Comparison of ENCODE assay signal across 1 cellular context in the genomic region with DNA sequence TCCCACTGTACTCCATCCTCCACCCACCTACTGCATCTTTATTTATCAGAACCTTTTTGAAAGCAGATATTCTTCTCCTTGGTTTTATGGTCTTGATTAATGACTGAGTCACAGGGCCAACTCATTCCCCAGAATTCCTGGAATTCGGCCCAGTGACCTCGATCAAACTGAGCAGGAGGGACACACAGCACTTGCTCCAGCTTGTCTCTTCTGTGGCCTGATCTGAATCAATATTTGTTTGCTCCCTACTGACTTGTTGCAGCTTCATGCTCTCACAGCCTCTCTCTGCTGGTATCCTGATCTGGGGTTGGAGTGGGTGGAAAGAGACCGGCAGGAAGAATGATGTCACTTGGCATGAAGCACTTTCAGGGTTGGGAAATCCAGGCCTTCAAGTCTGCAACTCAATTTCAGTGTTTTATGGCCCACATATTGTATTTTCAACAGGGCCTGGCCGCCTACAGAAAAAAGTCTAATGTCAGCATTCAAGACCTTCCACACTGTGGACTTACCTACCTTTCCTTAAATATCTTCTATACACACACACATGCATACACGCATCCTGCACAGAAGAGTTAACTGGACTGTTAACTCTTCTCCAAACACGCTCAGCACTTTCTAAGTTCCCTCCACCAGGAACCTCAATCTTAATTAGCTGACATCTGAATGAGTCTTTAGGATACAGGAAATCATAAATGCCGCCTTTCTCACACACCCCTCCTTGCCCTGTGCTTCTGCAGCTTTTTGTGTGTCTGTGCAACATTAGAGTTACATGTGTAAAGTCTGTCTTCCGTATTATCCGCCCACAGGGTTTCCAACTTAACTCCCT.
A peak's percentile ranks its signal among the peaks of the same experiment; 100 is the strongest.
TF ChIP-seq lines count a peak whose summit lies in the region.

No MANE protein-coding gene starts in this region.

TF ChIP-seq in HepG2, 621 proteins besides CTCF, POLR2A, EP300 and RAD21 (continued from another document and continues in another):
- TF ChIP-seq, protein P1, sequence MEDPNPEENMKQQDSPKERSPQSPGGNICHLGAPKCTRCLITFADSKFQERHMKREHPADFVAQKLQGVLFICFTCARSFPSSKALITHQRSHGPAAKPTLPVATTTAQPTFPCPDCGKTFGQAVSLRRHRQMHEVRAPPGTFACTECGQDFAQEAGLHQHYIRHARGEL (CRISPR knock-in tag; IDR thresholded peaks at IDR 0.05) = no peak
- TF ChIP-seq, protein P2, sequence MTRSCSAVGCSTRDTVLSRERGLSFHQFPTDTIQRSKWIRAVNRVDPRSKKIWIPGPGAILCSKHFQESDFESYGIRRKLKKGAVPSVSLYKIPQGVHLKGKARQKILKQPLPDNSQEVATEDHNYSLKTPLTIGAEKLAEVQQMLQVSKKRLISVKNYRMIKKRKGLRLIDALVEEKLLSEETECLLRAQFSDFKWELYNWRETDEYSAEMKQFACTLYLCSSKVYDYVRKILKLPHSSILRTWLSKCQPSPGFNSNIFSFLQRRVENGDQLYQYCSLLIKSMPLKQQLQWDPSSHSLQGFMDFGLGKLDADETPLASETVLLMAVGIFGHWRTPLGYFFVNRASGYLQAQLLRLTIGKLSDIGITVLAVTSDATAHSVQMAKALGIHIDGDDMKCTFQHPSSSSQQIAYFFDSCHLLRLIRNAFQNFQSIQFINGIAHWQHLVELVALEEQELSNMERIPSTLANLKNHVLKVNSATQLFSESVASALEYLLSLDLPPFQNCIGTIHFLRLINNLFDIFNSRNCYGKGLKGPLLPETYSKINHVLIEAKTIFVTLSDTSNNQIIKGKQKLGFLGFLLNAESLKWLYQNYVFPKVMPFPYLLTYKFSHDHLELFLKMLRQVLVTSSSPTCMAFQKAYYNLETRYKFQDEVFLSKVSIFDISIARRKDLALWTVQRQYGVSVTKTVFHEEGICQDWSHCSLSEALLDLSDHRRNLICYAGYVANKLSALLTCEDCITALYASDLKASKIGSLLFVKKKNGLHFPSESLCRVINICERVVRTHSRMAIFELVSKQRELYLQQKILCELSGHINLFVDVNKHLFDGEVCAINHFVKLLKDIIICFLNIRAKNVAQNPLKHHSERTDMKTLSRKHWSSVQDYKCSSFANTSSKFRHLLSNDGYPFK (CRISPR knock-in tag; IDR thresholded peaks at IDR 0.05; ENCODE audit: borderline replicate concordance) = no peak
- TF ChIP-seq RELA (CRISPR knock-in tag; IDR thresholded peaks at IDR 0.05) (0 out of 2 replicates have a peak, but pooled peaks have one; percentile 31), MAFF (IDR thresholded peaks at IDR 0.05; ENCODE audit: low read depth, low read length) (peak; percentile 56), ZSCAN21 (CRISPR knock-in tag; IDR thresholded peaks at IDR 0.05; ENCODE audit: borderline replicate concordance) (peak; percentile 80), ZNF431 (CRISPR knock-in tag; IDR thresholded peaks at IDR 0.05; ENCODE audit: borderline replicate concordance, low read depth) (no peak), ZFP62 (CRISPR knock-in tag; IDR thresholded peaks at IDR 0.05) (no peak), ZNF326 (CRISPR knock-in tag; IDR thresholded peaks at IDR 0.05; ENCODE audit: borderline replicate concordance) (no peak), ZMYM3 (CRISPR knock-in tag; IDR thresholded peaks at IDR 0.05) (peak; percentile 89), ZNF260 (CRISPR knock-in tag; IDR thresholded peaks at IDR 0.05; ENCODE audit: borderline replicate concordance, low read depth) (no peak), ZNF670 (CRISPR knock-in tag; IDR thresholded peaks at IDR 0.05; ENCODE audit: borderline replicate concordance) (no peak; the same call in 1 of the 2 replicates), NFIC (IDR thresholded peaks at IDR 0.05; ENCODE audit: low read length) (peak; percentile 70; the same call in 1 of the 2 replicates), ZNF773 (CRISPR knock-in tag; IDR thresholded peaks at IDR 0.05; ENCODE audit: borderline replicate concordance) (no peak), ZNF713 (CRISPR knock-in tag; IDR thresholded peaks at IDR 0.05) (0 out of 2 replicates have a peak, but pooled peaks have one; percentile 45), NR2F6 (IDR thresholded peaks at IDR 0.05) (peak; percentile 87), NR2F6 (CRISPR knock-in tag; IDR thresholded peaks at IDR 0.05) (peak; percentile 89), ERF (CRISPR knock-in tag; IDR thresholded peaks at IDR 0.05) (peak; percentile 79), HNRNPK (IDR thresholded peaks at IDR 0.05; ENCODE audit: low read depth, low read length, poor library complexity, severe bottlenecking) (no peak), ZNF572 (CRISPR knock-in tag; IDR thresholded peaks at IDR 0.05) (no peak), ZNF776 (CRISPR knock-in tag; IDR thresholded peaks at IDR 0.05) (no peak), HNF4A (CRISPR knock-in tag; IDR thresholded peaks at IDR 0.05) (peak; percentile 78), ZNF720 (CRISPR knock-in tag; IDR thresholded peaks at IDR 0.05) (no peak), ZNF124 (CRISPR knock-in tag; IDR thresholded peaks at IDR 0.05) (0 out of 2 replicates have a peak, but pooled peaks have one; percentile 21), NCOR1 (IDR thresholded peaks at IDR 0.05; ENCODE audit: borderline replicate concordance, low read length) (0 out of 2 replicates have a peak, but pooled peaks have one; percentile 51), ZNF367 (CRISPR knock-in tag; IDR thresholded peaks at IDR 0.05; ENCODE audit: borderline replicate concordance) (no peak), AGO1 (IDR thresholded peaks at IDR 0.05; ENCODE audit: low read depth, low read length, poor library complexity, severe bottlenecking) (no peak)
- TF ChIP-seq, protein P3, sequence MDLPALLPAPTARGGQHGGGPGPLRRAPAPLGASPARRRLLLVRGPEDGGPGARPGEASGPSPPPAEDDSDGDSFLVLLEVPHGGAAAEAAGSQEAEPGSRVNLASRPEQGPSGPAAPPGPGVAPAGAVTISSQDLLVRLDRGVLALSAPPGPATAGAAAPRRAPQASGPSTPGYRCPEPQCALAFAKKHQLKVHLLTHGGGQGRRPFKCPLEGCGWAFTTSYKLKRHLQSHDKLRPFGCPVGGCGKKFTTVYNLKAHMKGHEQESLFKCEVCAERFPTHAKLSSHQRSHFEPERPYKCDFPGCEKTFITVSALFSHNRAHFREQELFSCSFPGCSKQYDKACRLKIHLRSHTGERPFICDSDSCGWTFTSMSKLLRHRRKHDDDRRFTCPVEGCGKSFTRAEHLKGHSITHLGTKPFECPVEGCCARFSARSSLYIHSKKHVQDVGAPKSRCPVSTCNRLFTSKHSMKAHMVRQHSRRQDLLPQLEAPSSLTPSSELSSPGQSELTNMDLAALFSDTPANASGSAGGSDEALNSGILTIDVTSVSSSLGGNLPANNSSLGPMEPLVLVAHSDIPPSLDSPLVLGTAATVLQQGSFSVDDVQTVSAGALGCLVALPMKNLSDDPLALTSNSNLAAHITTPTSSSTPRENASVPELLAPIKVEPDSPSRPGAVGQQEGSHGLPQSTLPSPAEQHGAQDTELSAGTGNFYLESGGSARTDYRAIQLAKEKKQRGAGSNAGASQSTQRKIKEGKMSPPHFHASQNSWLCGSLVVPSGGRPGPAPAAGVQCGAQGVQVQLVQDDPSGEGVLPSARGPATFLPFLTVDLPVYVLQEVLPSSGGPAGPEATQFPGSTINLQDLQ (CRISPR knock-in tag; IDR thresholded peaks at IDR 0.05) = no peak
- TF ChIP-seq, protein P4, sequence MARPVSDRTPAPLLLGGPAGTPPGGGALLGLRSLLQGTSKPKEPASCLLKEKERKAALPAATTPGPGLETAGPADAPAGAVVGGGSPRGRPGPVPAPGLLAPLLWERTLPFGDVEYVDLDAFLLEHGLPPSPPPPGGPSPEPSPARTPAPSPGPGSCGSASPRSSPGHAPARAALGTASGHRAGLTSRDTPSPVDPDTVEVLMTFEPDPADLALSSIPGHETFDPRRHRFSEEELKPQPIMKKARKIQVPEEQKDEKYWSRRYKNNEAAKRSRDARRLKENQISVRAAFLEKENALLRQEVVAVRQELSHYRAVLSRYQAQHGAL (CRISPR knock-in tag; IDR thresholded peaks at IDR 0.05; ENCODE audit: not compliant biosample characterization) = no peak
- TF ChIP-seq, protein P5, sequence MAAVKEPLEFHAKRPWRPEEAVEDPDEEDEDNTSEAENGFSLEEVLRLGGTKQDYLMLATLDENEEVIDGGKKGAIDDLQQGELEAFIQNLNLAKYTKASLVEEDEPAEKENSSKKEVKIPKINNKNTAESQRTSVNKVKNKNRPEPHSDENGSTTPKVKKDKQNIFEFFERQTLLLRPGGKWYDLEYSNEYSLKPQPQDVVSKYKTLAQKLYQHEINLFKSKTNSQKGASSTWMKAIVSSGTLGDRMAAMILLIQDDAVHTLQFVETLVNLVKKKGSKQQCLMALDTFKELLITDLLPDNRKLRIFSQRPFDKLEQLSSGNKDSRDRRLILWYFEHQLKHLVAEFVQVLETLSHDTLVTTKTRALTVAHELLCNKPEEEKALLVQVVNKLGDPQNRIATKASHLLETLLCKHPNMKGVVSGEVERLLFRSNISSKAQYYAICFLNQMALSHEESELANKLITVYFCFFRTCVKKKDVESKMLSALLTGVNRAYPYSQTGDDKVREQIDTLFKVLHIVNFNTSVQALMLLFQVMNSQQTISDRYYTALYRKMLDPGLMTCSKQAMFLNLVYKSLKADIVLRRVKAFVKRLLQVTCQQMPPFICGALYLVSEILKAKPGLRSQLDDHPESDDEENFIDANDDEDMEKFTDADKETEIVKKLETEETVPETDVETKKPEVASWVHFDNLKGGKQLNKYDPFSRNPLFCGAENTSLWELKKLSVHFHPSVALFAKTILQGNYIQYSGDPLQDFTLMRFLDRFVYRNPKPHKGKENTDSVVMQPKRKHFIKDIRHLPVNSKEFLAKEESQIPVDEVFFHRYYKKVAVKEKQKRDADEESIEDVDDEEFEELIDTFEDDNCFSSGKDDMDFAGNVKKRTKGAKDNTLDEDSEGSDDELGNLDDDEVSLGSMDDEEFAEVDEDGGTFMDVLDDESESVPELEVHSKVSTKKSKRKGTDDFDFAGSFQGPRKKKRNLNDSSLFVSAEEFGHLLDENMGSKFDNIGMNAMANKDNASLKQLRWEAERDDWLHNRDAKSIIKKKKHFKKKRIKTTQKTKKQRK (IDR thresholded peaks at IDR 0.05; ENCODE audit: low read length) = no peak
- TF ChIP-seq, protein P6, sequence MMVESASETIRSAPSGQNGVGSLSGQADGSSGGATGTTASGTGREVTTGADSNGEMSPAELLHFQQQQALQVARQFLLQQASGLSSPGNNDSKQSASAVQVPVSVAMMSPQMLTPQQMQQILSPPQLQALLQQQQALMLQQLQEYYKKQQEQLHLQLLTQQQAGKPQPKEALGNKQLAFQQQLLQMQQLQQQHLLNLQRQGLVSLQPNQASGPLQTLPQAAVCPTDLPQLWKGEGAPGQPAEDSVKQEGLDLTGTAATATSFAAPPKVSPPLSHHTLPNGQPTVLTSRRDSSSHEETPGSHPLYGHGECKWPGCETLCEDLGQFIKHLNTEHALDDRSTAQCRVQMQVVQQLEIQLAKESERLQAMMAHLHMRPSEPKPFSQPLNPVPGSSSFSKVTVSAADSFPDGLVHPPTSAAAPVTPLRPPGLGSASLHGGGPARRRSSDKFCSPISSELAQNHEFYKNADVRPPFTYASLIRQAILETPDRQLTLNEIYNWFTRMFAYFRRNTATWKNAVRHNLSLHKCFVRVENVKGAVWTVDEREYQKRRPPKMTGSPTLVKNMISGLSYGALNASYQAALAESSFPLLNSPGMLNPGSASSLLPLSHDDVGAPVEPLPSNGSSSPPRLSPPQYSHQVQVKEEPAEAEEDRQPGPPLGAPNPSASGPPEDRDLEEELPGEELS (CRISPR knock-in tag; IDR thresholded peaks at IDR 0.05) = peak; percentile 90; the same call in 1 of the 2 replicates
- TF ChIP-seq, protein P7, sequence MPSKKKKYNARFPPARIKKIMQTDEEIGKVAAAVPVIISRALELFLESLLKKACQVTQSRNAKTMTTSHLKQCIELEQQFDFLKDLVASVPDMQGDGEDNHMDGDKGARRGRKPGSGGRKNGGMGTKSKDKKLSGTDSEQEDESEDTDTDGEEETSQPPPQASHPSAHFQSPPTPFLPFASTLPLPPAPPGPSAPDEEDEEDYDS (CRISPR knock-in tag; IDR thresholded peaks at IDR 0.05) = peak; percentile 43
- TF ChIP-seq, protein P8, sequence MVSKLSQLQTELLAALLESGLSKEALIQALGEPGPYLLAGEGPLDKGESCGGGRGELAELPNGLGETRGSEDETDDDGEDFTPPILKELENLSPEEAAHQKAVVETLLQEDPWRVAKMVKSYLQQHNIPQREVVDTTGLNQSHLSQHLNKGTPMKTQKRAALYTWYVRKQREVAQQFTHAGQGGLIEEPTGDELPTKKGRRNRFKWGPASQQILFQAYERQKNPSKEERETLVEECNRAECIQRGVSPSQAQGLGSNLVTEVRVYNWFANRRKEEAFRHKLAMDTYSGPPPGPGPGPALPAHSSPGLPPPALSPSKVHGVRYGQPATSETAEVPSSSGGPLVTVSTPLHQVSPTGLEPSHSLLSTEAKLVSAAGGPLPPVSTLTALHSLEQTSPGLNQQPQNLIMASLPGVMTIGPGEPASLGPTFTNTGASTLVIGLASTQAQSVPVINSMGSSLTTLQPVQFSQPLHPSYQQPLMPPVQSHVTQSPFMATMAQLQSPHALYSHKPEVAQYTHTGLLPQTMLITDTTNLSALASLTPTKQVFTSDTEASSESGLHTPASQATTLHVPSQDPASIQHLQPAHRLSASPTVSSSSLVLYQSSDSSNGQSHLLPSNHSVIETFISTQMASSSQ (IDR thresholded peaks at IDR 0.05; ENCODE audit: low read depth) = no peak
- TF ChIP-seq, protein P8 (CRISPR knock-in tag; IDR thresholded peaks at IDR 0.05; ENCODE audit: borderline replicate concordance) = peak; percentile 74; the same call in 1 of the 2 replicates
